26 cellular contexts compared by ENCODE assay signal in the genomic region with DNA sequence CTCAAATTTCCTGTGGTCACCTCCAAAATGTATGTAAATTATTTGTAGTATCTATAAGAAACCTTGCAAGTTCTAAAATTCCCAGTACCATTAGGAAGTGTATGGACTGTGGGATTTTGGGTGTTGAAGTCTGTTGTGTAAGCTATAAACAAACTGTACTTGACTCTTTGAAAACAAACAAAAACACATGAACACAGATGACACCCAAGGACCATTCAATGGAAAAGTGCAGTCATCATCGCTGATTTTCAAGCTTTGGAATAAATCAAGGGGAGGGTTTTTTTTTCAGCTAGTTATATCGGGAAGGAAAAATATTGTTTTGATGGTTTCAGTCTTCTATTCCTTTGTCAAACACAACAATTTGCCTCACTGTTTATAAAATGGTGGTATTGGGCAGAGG.
"Had no signal": no experiment of that assay in that cellular context is flagged by ENCODE, and none has a peak within 500 bp of the region (broad histone marks: within the 10 kb centered on the region; RNA-seq: fewer than 3 reads in every experiment).

No MANE protein-coding gene starts in this region.

- H3K27ac ChIP-seq: esophagus squamous epithelium, spleen, thoracic aorta had no signal

- H3K27ac Mint-ChIP-seq: activated CD8-positive, alpha-beta T cell treated with anti-CD3 and anti-CD28 coated beads for 36 hours; activated naive CD4-positive, alpha-beta T cell treated with anti-CD3 and anti-CD28 coated beads, Interleukin-2, amount 50 U/mL, for 24 hours; activated naive CD8-positive, alpha-beta T cell treated with anti-CD3 and anti-CD28 coated beads, Interleukin-2, amount 50 U/mL, for 24 hours; activated T-helper 17 cell treated with anti-CD3 and anti-CD28 coated beads, Interleukin-2, amount 50 U/mL, for 72 hours; endodermal cell had no signal

- H3K4me3 ChIP-seq: esophagus squamous epithelium, spleen, thoracic aorta had no signal

- H3K9me3 Mint-ChIP-seq: activated CD8-positive, alpha-beta T cell treated with anti-CD3 and anti-CD28 coated beads for 36 hours; activated naive CD4-positive, alpha-beta T cell treated with anti-CD3 and anti-CD28 coated beads, Interleukin-2, amount 50 U/mL, for 24 hours; activated naive CD8-positive, alpha-beta T cell treated with anti-CD3 and anti-CD28 coated beads, Interleukin-2, amount 50 U/mL, for 24 hours; activated T-cell treated with anti-CD3 and anti-CD28 coated beads, Interleukin-2, amount 50 U/mL, for 4 hours; activated T-helper 17 cell treated with anti-CD3 and anti-CD28 coated beads, Interleukin-2, amount 50 U/mL, for 72 hours; endodermal cell; naive thymus-derived CD8-positive, alpha-beta T cell had no signal

- H3K4me3 Mint-ChIP-seq: activated CD8-positive, alpha-beta T cell treated with anti-CD3 and anti-CD28 coated beads for 36 hours; activated naive CD4-positive, alpha-beta T cell treated with anti-CD3 and anti-CD28 coated beads, Interleukin-2, amount 50 U/mL, for 24 hours; activated naive CD8-positive, alpha-beta T cell treated with anti-CD3 and anti-CD28 coated beads, Interleukin-2, amount 50 U/mL, for 24 hours; activated T-cell treated with anti-CD3 and anti-CD28 coated beads, Interleukin-2, amount 50 U/mL, for 4 hours; activated T-helper 17 cell treated with anti-CD3 and anti-CD28 coated beads, Interleukin-2, amount 50 U/mL, for 72 hours; endodermal cell; naive thymus-derived CD8-positive, alpha-beta T cell had no signal

- DNase-seq: activated CD4-positive, alpha-beta T cell treated with anti-CD3 and anti-CD28 coated beads, Interleukin-2, amount 50 U/mL, for 1 hour; activated CD4-positive, CD25-positive, alpha-beta regulatory T cell treated with anti-CD3 and anti-CD28 coated beads, Interleukin-2, amount 50 U/mL, for 72 hours; activated CD8-positive, alpha-beta T cell treated with anti-CD3 and anti-CD28 coated beads for 36 hours; activated gamma-delta T cell treated with Interleukin-2 at 50 U/mL for 16 hours; activated naive CD8-positive, alpha-beta T cell treated with anti-CD3 and anti-CD28 coated beads, Interleukin-2, amount 50 U/mL, for 24 hours; activated T-cell treated with anti-CD3 and anti-CD28 coated beads, Interleukin-2, amount 50 U/mL, for 4 hours; amygdala; central memory CD4-positive, alpha-beta T cell; endodermal cell; esophagus squamous epithelium; hippocampal formation; left cardiac atrium; naive thymus-derived CD8-positive, alpha-beta T cell; posterior cingulate gyrus; spleen; stimulated activated naive CD4-positive, alpha-beta T cell treated with Interleukin-2 at 50 U/mL for 16 hours; SW 1271; T-helper 2 cell; trophoblast cell had no signal

- ATAC-seq: activated CD8-positive, alpha-beta T cell treated with anti-CD3 and anti-CD28 coated beads for 36 hours; activated naive CD8-positive, alpha-beta T cell treated with anti-CD3 and anti-CD28 coated beads, Interleukin-2, amount 50 U/mL, for 24 hours; activated T-cell treated with anti-CD3 and anti-CD28 coated beads, Interleukin-2, amount 50 U/mL, for 4 hours; activated T-helper 17 cell treated with anti-CD3 and anti-CD28 coated beads, Interleukin-2, amount 50 U/mL, for 72 hours; left cardiac atrium; naive thymus-derived CD8-positive, alpha-beta T cell; right cardiac atrium had no signal

- H3K27me3 Mint-ChIP-seq: activated CD8-positive, alpha-beta T cell treated with anti-CD3 and anti-CD28 coated beads for 36 hours; activated naive CD4-positive, alpha-beta T cell treated with anti-CD3 and anti-CD28 coated beads, Interleukin-2, amount 50 U/mL, for 24 hours; activated naive CD8-positive, alpha-beta T cell treated with anti-CD3 and anti-CD28 coated beads, Interleukin-2, amount 50 U/mL, for 24 hours; activated T-helper 17 cell treated with anti-CD3 and anti-CD28 coated beads, Interleukin-2, amount 50 U/mL, for 72 hours; naive thymus-derived CD8-positive, alpha-beta T cell had no signal

- FAIRE-seq: frontal cortex, keratinocyte, urothelium cell line had no signal

- H3K9me3 ChIP-seq: esophagus squamous epithelium, spleen, thoracic aorta had no signal

- H3K27me3 ChIP-seq: esophagus squamous epithelium, spleen had no signal
